ENCODE assay signal across 1 cellular context in genomic region chr12:21940549-21940948, GRCh38.
TF ChIP-seq lines count a peak whose summit lies in the region.

No MANE protein-coding gene starts in this region.

TF ChIP-seq in H1, 55 proteins besides CTCF, POLR2A, EP300 and RAD21:
- TF ChIP-seq NANOG (IDR thresholded peaks at IDR 0.05; ENCODE audit: insufficient read depth, low read depth, low read length, poor library complexity, severe bottlenecking), result no peak
- TF ChIP-seq BCL11A (IDR thresholded peaks at IDR 0.05; ENCODE audit: low read depth in 2 of 2, low read length in 2 of 2), result no peak
- TF ChIP-seq CTBP2 (IDR thresholded peaks at IDR 0.05; ENCODE audit: borderline replicate concordance, insufficient read depth, insufficient read length, low read length), result no peak
- no peak for TF ChIP-seq SIN3A (conservative IDR thresholded peaks at IDR 0.05 in 1 of 2, IDR thresholded peaks at IDR 0.05 in 1 of 2; ENCODE audit: low read depth in 1 of 2, low read length in 2 of 2)
- TF ChIP-seq SIX5 (IDR thresholded peaks at IDR 0.05; ENCODE audit: low read depth, low read length), result no peak
- no peak for TF ChIP-seq SP1 (IDR thresholded peaks at IDR 0.05; ENCODE audit: low read depth, low read length)
- TF ChIP-seq NRF1 (IDR thresholded peaks at IDR 0.05; ENCODE audit: low read depth, low read length), result no peak
- TF ChIP-seq HDAC6 (IDR thresholded peaks at IDR 0.05; ENCODE audit: low read depth, low read length), result no peak
- TF ChIP-seq CBX5 (IDR thresholded peaks at IDR 0.05; ENCODE audit: low read depth, low read length), result no peak
- no peak for TF ChIP-seq SUZ12 (IDR thresholded peaks at IDR 0.05; ENCODE audit: low read length)
- TF ChIP-seq, protein P1, sequence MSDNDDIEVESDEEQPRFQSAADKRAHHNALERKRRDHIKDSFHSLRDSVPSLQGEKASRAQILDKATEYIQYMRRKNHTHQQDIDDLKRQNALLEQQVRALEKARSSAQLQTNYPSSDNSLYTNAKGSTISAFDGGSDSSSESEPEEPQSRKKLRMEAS (IDR thresholded peaks at IDR 0.05), result no peak
- no peak for TF ChIP-seq KDM4A (IDR thresholded peaks at IDR 0.05; ENCODE audit: low read depth, low read length, severe bottlenecking)
- no peak for TF ChIP-seq RNF2 (IDR thresholded peaks at IDR 0.05; ENCODE audit: borderline replicate concordance, low read depth, low read length, missing control alignments, poor library complexity, severe bottlenecking)
TF ChIP-seq in H1: peak in this region for 0.
